1 cellular context compared by ENCODE assay signal in the genomic region with DNA sequence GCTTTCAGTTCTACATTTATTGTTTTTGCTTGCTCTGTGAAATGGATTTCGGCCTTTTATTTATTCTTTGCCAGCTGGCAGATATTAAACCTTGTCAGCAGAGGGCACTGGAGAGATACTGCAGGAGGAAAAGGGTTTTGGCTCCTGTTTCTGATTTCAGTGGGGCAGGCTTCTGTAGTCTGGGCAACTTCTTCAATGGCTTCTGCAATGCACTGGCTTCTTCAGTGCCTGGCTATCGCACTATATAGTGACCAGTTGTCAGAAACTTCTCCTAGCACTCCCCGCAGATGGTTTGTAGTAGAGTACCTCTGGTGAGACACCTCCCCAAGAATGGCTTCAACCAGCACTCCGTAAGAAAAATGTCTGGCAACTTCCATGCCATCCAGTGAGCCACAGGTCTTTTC.
TF ChIP-seq lines count a peak whose summit lies in the region.

No MANE protein-coding gene starts in this region.

TF ChIP-seq in liver, 16 proteins besides CTCF, POLR2A, EP300 and RAD21 (continued from another document):
- TF ChIP-seq, protein P1, sequence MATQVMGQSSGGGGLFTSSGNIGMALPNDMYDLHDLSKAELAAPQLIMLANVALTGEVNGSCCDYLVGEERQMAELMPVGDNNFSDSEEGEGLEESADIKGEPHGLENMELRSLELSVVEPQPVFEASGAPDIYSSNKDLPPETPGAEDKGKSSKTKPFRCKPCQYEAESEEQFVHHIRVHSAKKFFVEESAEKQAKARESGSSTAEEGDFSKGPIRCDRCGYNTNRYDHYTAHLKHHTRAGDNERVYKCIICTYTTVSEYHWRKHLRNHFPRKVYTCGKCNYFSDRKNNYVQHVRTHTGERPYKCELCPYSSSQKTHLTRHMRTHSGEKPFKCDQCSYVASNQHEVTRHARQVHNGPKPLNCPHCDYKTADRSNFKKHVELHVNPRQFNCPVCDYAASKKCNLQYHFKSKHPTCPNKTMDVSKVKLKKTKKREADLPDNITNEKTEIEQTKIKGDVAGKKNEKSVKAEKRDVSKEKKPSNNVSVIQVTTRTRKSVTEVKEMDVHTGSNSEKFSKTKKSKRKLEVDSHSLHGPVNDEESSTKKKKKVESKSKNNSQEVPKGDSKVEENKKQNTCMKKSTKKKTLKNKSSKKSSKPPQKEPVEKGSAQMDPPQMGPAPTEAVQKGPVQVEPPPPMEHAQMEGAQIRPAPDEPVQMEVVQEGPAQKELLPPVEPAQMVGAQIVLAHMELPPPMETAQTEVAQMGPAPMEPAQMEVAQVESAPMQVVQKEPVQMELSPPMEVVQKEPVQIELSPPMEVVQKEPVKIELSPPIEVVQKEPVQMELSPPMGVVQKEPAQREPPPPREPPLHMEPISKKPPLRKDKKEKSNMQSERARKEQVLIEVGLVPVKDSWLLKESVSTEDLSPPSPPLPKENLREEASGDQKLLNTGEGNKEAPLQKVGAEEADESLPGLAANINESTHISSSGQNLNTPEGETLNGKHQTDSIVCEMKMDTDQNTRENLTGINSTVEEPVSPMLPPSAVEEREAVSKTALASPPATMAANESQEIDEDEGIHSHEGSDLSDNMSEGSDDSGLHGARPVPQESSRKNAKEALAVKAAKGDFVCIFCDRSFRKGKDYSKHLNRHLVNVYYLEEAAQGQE (IDR thresholded peaks at IDR 0.05) = no peak
- TF ChIP-seq JUND (IDR thresholded peaks at IDR 0.05) (no peak), SP1 (IDR thresholded peaks at IDR 0.05) (peak; percentile 18), RXRA (IDR thresholded peaks at IDR 0.05) (no peak), FOXA2 (IDR thresholded peaks at IDR 0.05) (no peak), NR2F2 (IDR thresholded peaks at IDR 0.05) (no peak), TAF1 (conservative IDR thresholded peaks at IDR 0.05) (no peak)
